Comparison of ENCODE assay signal across 18 cellular contexts in the genomic region with DNA sequence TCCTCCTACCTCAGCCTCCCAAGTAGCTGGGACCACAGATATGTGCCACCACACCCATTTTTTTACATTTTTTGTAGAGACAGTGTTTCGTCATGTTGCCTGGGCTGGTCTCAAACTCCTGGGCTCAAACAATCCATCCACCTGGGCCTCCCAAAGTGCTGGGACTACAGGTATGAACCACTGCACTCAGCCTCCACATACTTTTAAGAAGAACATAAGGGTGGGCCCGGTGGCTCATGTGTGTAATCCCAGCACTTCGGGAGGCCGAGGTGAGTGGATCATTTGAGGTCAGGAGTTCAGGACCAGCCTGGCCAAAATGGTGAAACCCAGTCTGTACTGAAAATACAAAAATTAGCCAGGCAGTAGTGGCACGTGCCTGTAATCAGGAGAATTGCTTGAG.
"Had no signal": no experiment of that assay in that cellular context is flagged by ENCODE, and none has a peak within 500 bp of the region (broad histone marks: within the 10 kb centered on the region; RNA-seq: fewer than 3 reads in every experiment).

No MANE protein-coding gene starts in this region.

- H3K4me3 ChIP-seq: coronary artery, dorsolateral prefrontal cortex, gastroesophageal sphincter, heart right ventricle, left lung, lower lobe of right lung had no signal

- H3K27ac Mint-ChIP-seq: effector memory CD8-positive, alpha-beta T cell; endodermal cell had no signal

- H3K4me1 Mint-ChIP-seq: endodermal cell had no signal

- H3K4me1 ChIP-seq: foreskin keratinocyte, gastroesophageal sphincter, heart right ventricle, left lung, lower lobe of right lung had no signal

- H3K36me3 ChIP-seq: gastroesophageal sphincter, heart right ventricle, left lung, lower lobe of right lung had no signal

- H3K9me3 Mint-ChIP-seq: effector memory CD8-positive, alpha-beta T cell had no signal

- H3K4me3 Mint-ChIP-seq: effector memory CD8-positive, alpha-beta T cell; endodermal cell had no signal

- H3K27ac ChIP-seq: coronary artery, dorsolateral prefrontal cortex, epithelial cell of prostate, foreskin keratinocyte, gastroesophageal sphincter, heart right ventricle, left lung, lower lobe of right lung had no signal

- H3K27me3 Mint-ChIP-seq: effector memory CD8-positive, alpha-beta T cell had no signal

- H3K27me3 ChIP-seq: dorsolateral prefrontal cortex, gastroesophageal sphincter, heart right ventricle, left lung had no signal

- DNase-seq: dermis blood vessel endothelial cell; dorsolateral prefrontal cortex; effector CD4-positive, alpha-beta T cell; effector memory CD8-positive, alpha-beta T cell; endodermal cell; erythroblast; foreskin keratinocyte; heart right ventricle; hippocampal formation; left cardiac atrium; left lung; left ventricle myocardium superior; lower lobe of right lung; mesenchymal stem cell; midbrain had no signal
